1 cellular context compared by ENCODE assay signal in genomic region chr20:62246872-62247652, GRCh38.
TF ChIP-seq lines count a peak whose summit lies in the region.

No MANE protein-coding gene starts in this region.

TF ChIP-seq in liver, 16 proteins besides CTCF, POLR2A, EP300 and RAD21 (continued from another document):
- TF ChIP-seq, protein P1, sequence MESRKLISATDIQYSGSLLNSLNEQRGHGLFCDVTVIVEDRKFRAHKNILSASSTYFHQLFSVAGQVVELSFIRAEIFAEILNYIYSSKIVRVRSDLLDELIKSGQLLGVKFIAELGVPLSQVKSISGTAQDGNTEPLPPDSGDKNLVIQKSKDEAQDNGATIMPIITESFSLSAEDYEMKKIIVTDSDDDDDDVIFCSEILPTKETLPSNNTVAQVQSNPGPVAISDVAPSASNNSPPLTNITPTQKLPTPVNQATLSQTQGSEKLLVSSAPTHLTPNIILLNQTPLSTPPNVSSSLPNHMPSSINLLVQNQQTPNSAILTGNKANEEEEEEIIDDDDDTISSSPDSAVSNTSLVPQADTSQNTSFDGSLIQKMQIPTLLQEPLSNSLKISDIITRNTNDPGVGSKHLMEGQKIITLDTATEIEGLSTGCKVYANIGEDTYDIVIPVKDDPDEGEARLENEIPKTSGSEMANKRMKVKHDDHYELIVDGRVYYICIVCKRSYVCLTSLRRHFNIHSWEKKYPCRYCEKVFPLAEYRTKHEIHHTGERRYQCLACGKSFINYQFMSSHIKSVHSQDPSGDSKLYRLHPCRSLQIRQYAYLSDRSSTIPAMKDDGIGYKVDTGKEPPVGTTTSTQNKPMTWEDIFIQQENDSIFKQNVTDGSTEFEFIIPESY (IDR thresholded peaks at IDR 0.05): no peak
- TF ChIP-seq HNF4A (conservative IDR thresholded peaks at IDR 0.05): peak in 1 of 2 donors; percentile 8
